35 cellular contexts compared by ENCODE assay signal in genomic region chr5:103990064-103990463, GRCh38.
"Had no signal": no experiment of that assay in that cellular context is flagged by ENCODE, and none has a peak within 500 bp of the region (broad histone marks: within the 10 kb centered on the region; RNA-seq: fewer than 3 reads in every experiment).

No MANE protein-coding gene starts in this region.

- H3K4me3 ChIP-seq: MG63 had no signal

- H3K9me3 ChIP-seq: MG63 had no signal

- H3K27me3 ChIP-seq: MG63 had no signal

- DNase-seq: Karpas-422, Kasumi-1, KG1, MG63, MM.1S, MV-4-11, NCI-H1048, NCI-H1092, NCI-H1092 treated with DMSO at 0.1 percent for 48 hours, NCI-H1105, NCI-H1105 treated with DMSO at 0.1 percent for 48 hours, NCI-H1417, NCI-H1417 treated with DMSO at 0.1 percent for 48 hours, NCI-H1436, NCI-H1436 treated with DMSO at 0.1 percent for 48 hours, NCI-H146, NCI-H1694, NCI-H1694 treated with DMSO at 0.1 percent for 48 hours, NCI-H187, NCI-H187 treated with DMSO at 0.1 percent for 48 hours, NCI-H1930, NCI-H2029, NCI-H2029 treated with DMSO at 0.1 percent for 48 hours, NCI-H2081, NCI-H2081 treated with DMSO at 0.1 percent for 48 hours, NCI-H2107, NCI-H2171, NCI-H2171 treated with DMSO at 0.1 percent for 48 hours, NCI-H2227 treated with DMSO at 0.1 percent for 48 hours, NCI-H226, NCI-H345, NCI-H446, NCI-H446 treated with DMSO at 0.1 percent for 48 hours, NCI-H510A had no signal

- H3K4me2 ChIP-seq: KMS-11 had no signal

- H3K27ac ChIP-seq: KMS-11 had no signal

- H3K9ac ChIP-seq: KMS-11 had no signal

- H3K36me3 ChIP-seq: MG63 had no signal
